Comparison of ENCODE assay signal across 8 cellular contexts in the genomic region with DNA sequence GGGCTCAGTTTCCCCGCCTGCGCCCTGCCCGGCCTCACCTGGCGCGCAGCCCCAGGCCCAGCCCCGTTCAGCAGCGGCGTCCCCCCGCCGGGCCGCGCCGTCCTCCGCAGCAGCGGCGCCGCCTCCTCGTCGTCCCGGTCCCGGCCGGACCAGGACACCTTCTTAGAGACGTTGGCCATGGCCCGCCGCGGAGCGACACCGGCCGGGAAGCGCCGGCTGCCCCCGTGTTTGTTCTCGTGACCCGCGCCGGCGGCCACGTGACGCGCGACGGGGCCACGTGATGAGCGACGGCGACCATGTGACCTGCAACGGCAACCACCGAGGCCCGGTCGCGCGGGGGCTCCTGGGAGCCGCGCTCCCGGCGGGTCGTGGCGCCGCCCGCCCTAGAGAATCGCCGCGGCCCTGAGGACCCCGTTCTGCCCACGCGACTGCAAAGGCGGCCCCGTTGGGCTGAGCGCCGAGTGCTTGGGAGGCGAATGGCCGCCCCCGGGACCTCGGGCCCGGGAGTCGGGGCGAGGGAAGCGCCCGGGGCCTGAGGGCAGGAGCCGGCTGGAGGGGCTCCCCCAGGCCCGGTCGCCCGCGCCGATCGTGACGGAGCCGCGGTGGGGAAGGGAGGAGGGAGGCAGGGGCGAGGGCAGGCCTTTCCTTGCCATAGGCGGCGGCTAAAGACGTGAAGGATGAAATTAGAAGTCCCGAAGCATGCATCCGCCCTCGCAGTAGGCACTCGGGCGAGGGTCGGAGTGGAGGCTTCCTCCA. TPM values are rescaled to one million over a fixed set of nuclear protein-coding genes. Genes with fewer than 3 reads are reported as not detected.
DNase-seq lines count a peak whose midpoint lies in the region; ATAC-seq, FAIRE-seq and TF ChIP-seq lines count a peak whose summit lies in the region.

A gene with protein sequence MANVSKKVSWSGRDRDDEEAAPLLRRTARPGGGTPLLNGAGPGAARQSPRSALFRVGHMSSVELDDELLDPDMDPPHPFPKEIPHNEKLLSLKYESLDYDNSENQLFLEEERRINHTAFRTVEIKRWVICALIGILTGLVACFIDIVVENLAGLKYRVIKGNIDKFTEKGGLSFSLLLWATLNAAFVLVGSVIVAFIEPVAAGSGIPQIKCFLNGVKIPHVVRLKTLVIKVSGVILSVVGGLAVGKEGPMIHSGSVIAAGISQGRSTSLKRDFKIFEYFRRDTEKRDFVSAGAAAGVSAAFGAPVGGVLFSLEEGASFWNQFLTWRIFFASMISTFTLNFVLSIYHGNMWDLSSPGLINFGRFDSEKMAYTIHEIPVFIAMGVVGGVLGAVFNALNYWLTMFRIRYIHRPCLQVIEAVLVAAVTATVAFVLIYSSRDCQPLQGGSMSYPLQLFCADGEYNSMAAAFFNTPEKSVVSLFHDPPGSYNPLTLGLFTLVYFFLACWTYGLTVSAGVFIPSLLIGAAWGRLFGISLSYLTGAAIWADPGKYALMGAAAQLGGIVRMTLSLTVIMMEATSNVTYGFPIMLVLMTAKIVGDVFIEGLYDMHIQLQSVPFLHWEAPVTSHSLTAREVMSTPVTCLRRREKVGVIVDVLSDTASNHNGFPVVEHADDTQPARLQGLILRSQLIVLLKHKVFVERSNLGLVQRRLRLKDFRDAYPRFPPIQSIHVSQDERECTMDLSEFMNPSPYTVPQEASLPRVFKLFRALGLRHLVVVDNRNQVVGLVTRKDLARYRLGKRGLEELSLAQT (minus strand): TSS at position 233 of the 756 bp plus-strand sequence. CDS start 54 bp downstream, at position 179.

- intact Hi-C loops in breast epithelium (cut with DNase I; ENCODE audit: low total_unique reads) = no loop called here

- peak; percentile 82 for TF ChIP-seq POLR2A in breast epithelium (IDR thresholded peaks at IDR 0.05)

- no peak for TF ChIP-seq CTCF in 22Rv1 (IDR thresholded peaks at IDR 0.05)
- TF ChIP-seq CTCF in WI38 (IDR thresholded peaks at IDR 0.05; ENCODE audit: low read depth, low read length) = no peak
- no peak for TF ChIP-seq CTCF in breast epithelium (IDR thresholded peaks at IDR 0.05)

- no peak for FAIRE-seq in small intestine (lab: Jason Lieb, UNC)

- no peaks in the 10 kb centered on the region for H3K9me3 ChIP-seq in breast epithelium
- no peaks in the 10 kb centered on the region for H3K9me3 ChIP-seq in small intestine (ENCODE audit: control insufficient read depth, low read depth)

- H3K4me1 ChIP-seq in breast epithelium (no peaks in the 10 kb centered on the region), small intestine (ENCODE audit: control insufficient read depth in 2 of 2, insufficient read depth in 1 of 2, low read depth in 1 of 2, low read length in 1 of 2) (no peaks in the 10 kb centered on the region)

- H3K4me3 ChIP-seq in WI38 (ENCODE audit: low read depth, low read length) (peak within 1 kb of the TSS; percentile 71), breast epithelium (peak within 1 kb of the TSS; percentile 70 to 97 (median 95)), small intestine (ENCODE audit: low read depth in 1 of 2, low read length in 2 of 2) (peak within 1 kb of the TSS; percentile 93 to 98)

- peak within 1 kb of the TSS; percentile 76 for H3K27ac ChIP-seq in 22Rv1
- peak within 1 kb of the TSS; percentile 92 to 97 for H3K27ac ChIP-seq in breast epithelium
- H3K27ac ChIP-seq in small intestine (ENCODE audit: low read depth in 1 of 2, low read length in 1 of 2) = peak within 1 kb of the TSS; percentile 38 to 92

- H3K36me3 ChIP-seq in breast epithelium (no peaks in the 10 kb centered on the region), small intestine (ENCODE audit: control insufficient read depth in 2 of 2, insufficient read depth in 2 of 2, low read length in 2 of 2) (no peaks in the 10 kb centered on the region)

- WGBS in small intestine, 3 donors = 0 to 1% (median 0%) methylated on average over 78 to 99 of the region's 99 CpGs

- ATAC-seq in GM18511 (IDR thresholded peaks at IDR 0.05; ENCODE audit: unreplicated experiment) (peak; percentile 85), HG02981 (IDR thresholded peaks at IDR 0.05; ENCODE audit: unreplicated experiment) (peak; percentile 79)

- H3K27me3 ChIP-seq in breast epithelium = no peaks in the 10 kb centered on the region
- H3K27me3 ChIP-seq in small intestine (ENCODE audit: control insufficient read depth in 2 of 2, insufficient read depth in 2 of 2, low read length in 2 of 2) = no peaks in the 10 kb centered on the region

- peak; percentile 11 for DNase-seq in NCI-H2107 treated with DMSO at 0.1 percent for 48 hours (lab: John Stamatoyannopoulos, UW; ENCODE audit: unreplicated experiment)
- DNase-seq in breast epithelium (ENCODE audit: low spot score in 2 of 2) = peak; percentile 89 to 93
- DNase-seq in iPS-NIHi11 (ENCODE audit: low spot score) = peak; percentile 100
- peak; percentile 84 for DNase-seq in small intestine

RNA-seq across cellular contexts. Expression of the gene that starts here (rescaled TPM):
- total RNA-seq in breast epithelium = 10 to 100 TPM; 52.2 to 72.3 (median 71.4) TPM
- polyA plus RNA-seq in small intestine = 10 to 100 TPM; 28.4 to 48.5 (median 37.1) TPM

Comparison
In these comparisons a context has a peak if more than half of its experiments do, and no peak if none do; other contexts are left out.
1. Peak in every context shown above with its lines: DNase-seq, ATAC-seq, H3K4me3 ChIP-seq and H3K27ac ChIP-seq.
2. DNase-seq: peak in every context shown above with its lines; median percentile 100 in iPS-NIHi11; 91 in breast epithelium; 84 in small intestine; 11 in NCI-H2107 treated with DMSO at 0.1 percent for 48 hours.